8 cellular contexts compared by ENCODE assay signal in genomic region chr15:78811124-78811824, GRCh38.
DNase-seq lines count a peak whose midpoint lies in the region; ATAC-seq and TF ChIP-seq lines count a peak whose summit lies in the region.

TSS of gene ADAMTS7 (minus strand) at chr15:78811464. CDS start at chr15:78811220, 244 bp downstream.

- peak; percentile 95 for DNase-seq in GM13976 (ENCODE audit: low spot score)
- DNase-seq in RWPE1 (ENCODE audit: low spot score): peak; percentile 93
- peak; percentile 67 for DNase-seq in activated naive CD4-positive, alpha-beta T cell treated with anti-CD3 and anti-CD28 coated beads, Interleukin-2, amount 10 ng/mL, durations not matched to agents 7 days and 5 days
- DNase-seq in globus pallidus (ENCODE audit: low spot score): peak; percentile 66
- DNase-seq in tibial artery: peak; percentile 58 to 84
- DNase-seq in cerebellar nuclear complex (lab: John Stamatoyannopoulos, UW): no peak

- H3K4me1 ChIP-seq in neutrophil (ENCODE audit: control insufficient read depth in 1 of 2, insufficient read depth in 1 of 2, low read depth in 1 of 2, low read length in 1 of 2): peaks cover 17 to 18% of the 10 kb centered on the region in 2 experiments
- H3K4me1 ChIP-seq in tibial artery: peaks cover 0 to 23% (median 16%) of the 10 kb centered on the region in 4 donors

- H3K9me3 ChIP-seq in neutrophil (no peaks in the 10 kb centered on the region), tibial artery (no peaks in the 10 kb centered on the region)

- H3K36me3 ChIP-seq in neutrophil: no peaks in the 10 kb centered on the region
- H3K36me3 ChIP-seq in tibial artery: no peaks in the 10 kb centered on the region

- intact Hi-C loops in tibial artery (cut with DNase I; ENCODE audit: low total_unique reads): loop anchor here (5.0 kb wide), 1 partner anchor 46 kb away; no protein-coding TSS in a partner anchor

- peak within 1 kb of the TSS; percentile 56 for H3K27ac ChIP-seq in RWPE1
- no peak within 1 kb of the TSS for H3K27ac ChIP-seq in neutrophil
- peak within 1 kb of the TSS; percentile 73 to 81 for H3K27ac ChIP-seq in tibial artery

- H3K4me3 ChIP-seq in neutrophil (ENCODE audit: low read depth in 1 of 2, low read length in 1 of 2) (peak within 1 kb of the TSS; percentile 54 to 66), tibial artery (peak within 1 kb of the TSS; percentile 64 to 80)

- POLR2A ChIA-PET in RWPE1 (lab: Yijun Ruan, JAX; ENCODE audit: low non-redundant PET): interaction anchor here (0.6 kb wide), 1 partner anchor 111 kb away, joined by 3 read pairs; no protein-coding TSS in a partner anchor

- H3K4me3 Mint-ChIP-seq in activated naive CD4-positive, alpha-beta T cell treated with anti-CD3 and anti-CD28 coated beads, Interleukin-2, amount 10 ng/mL, durations not matched to agents 7 days and 5 days: peak within 1 kb of the TSS; percentile 66

- no peaks in the 10 kb centered on the region for H3K9me3 Mint-ChIP-seq in activated naive CD4-positive, alpha-beta T cell treated with anti-CD3 and anti-CD28 coated beads, Interleukin-2, amount 10 ng/mL, durations not matched to agents 7 days and 5 days

- CTCF ChIA-PET in RWPE1 (lab: Yijun Ruan, JAX): interaction anchor here (0.5 to 0.6 kb wide), 2 partner anchors 12 to 582 kb away, joined by 3 to 5 read pairs; no protein-coding TSS in a partner anchor
- CTCF ChIA-PET in activated naive CD4-positive, alpha-beta T cell treated with anti-CD3 and anti-CD28 coated beads, Interleukin-2, amount 10 ng/mL, durations not matched to agents 7 days and 5 days (lab: Charles Lee): interaction anchor here (0.8 to 2.6 kb wide), 9 partner anchors 10 to 372 kb away, joined by 3 to 6 read pairs (median 4); no protein-coding TSS in a partner anchor

- H3K27me3 Mint-ChIP-seq in activated naive CD4-positive, alpha-beta T cell treated with anti-CD3 and anti-CD28 coated beads, Interleukin-2, amount 10 ng/mL, durations not matched to agents 7 days and 5 days: peaks cover 83% of the 10 kb centered on the region

- peaks cover 5% of the 10 kb centered on the region for H3K36me3 Mint-ChIP-seq in activated naive CD4-positive, alpha-beta T cell treated with anti-CD3 and anti-CD28 coated beads, Interleukin-2, amount 10 ng/mL, durations not matched to agents 7 days and 5 days

- H3K27me3 ChIP-seq in neutrophil (peaks cover 99% of the 10 kb centered on the region), tibial artery (no peaks in the 10 kb centered on the region)

- peak; percentile 77 for ATAC-seq in HG02885 (IDR thresholded peaks at IDR 0.05; ENCODE audit: poor library complexity, unreplicated experiment)

- peak; percentile 50 for TF ChIP-seq CTCF in GM13976 (IDR thresholded peaks at IDR 0.05; ENCODE audit: borderline replicate concordance, control extremely low read depth, extremely low read depth, insufficient read depth, missing control alignments)
- TF ChIP-seq CTCF in RWPE1 (conservative IDR thresholded peaks at IDR 0.05; ENCODE audit: low read depth): peak; percentile 85
- TF ChIP-seq CTCF in neutrophil (IDR thresholded peaks at IDR 0.05): peak; percentile 53
- peak; percentile 57 to 64 for TF ChIP-seq CTCF in tibial artery (IDR thresholded peaks at IDR 0.05)

- in situ Hi-C loops in GM13976 (cut with MboI; ENCODE audit: low sequenced_read_pairs, unreplicated experiment): no loop called here

- peaks cover 11% of the 10 kb centered on the region for H3K4me1 Mint-ChIP-seq in activated naive CD4-positive, alpha-beta T cell treated with anti-CD3 and anti-CD28 coated beads, Interleukin-2, amount 10 ng/mL, durations not matched to agents 7 days and 5 days

- H3K27ac Mint-ChIP-seq in activated naive CD4-positive, alpha-beta T cell treated with anti-CD3 and anti-CD28 coated beads, Interleukin-2, amount 10 ng/mL, durations not matched to agents 7 days and 5 days: no peak within 1 kb of the TSS

Comparison
In these comparisons a context has a peak if more than half of its experiments do, and no peak if none do; other contexts are left out.
1. DNase-seq: peak in GM13976 (single experiment), RWPE1 (single experiment), activated naive CD4-positive, alpha-beta T cell treated with anti-CD3 and anti-CD28 coated beads, Interleukin-2, amount 10 ng/mL, durations not matched to agents 7 days and 5 days (single experiment), globus pallidus (single experiment) and tibial artery (2 of 2); none in cerebellar nuclear complex (0 of 2).
2. Peak in every context shown above with its lines, with median percentiles within 50 percentile points of each other: CTCF ChIP-seq.